In genomic region chr16:70590722-70591438, GRCh38 we compare ENCODE assay signal across 16 cellular contexts. TPM values are rescaled to one million over a fixed set of nuclear protein-coding genes. Genes with fewer than 3 reads are reported as not detected.
DNase-seq lines count a peak whose midpoint lies in the region; ATAC-seq, FAIRE-seq and TF ChIP-seq lines count a peak whose summit lies in the region.
"Had no signal": no experiment of that assay in that cellular context is flagged by ENCODE, and none has a peak within 500 bp of the region (broad histone marks: within the 10 kb centered on the region; RNA-seq: fewer than 3 reads in every experiment).

No MANE protein-coding gene starts in this region.

- H3K9me3 ChIP-seq in A549 (no peaks in the 10 kb centered on the region), HepG2 (ENCODE audit: low read length) (no peaks in the 10 kb centered on the region), spleen (no peaks in the 10 kb centered on the region), A673 (ENCODE audit: low read depth, low read length, poor library complexity, severe bottlenecking) (no peaks in the 10 kb centered on the region)

- in situ Hi-C loops in HepG2 (cut with HindIII; ENCODE audit: extremely low pct_ligation_motif_present, low pct_unique_long_range_greater_than_20kb), result no loop called here

- H3K4me2 ChIP-seq in A549, result no peak overlapping the region
- peak overlapping the region; percentile 45; the same call in 1 of the 2 replicates for H3K4me2 ChIP-seq in HepG2 (ENCODE audit: low read depth, low read length)

- BruUV-seq in HepG2 (replicated peaks; lab: Mats Ljungman, UMichigan), result no TSS peak
- no TSS peak for BruUV-seq in A673 (replicated peaks; lab: Mats Ljungman, UMichigan)

- CTCF ChIA-PET in A549 (lab: Yijun Ruan, JAX), result interaction anchor here (1.3 to 2.8 kb wide), 5 partner anchors 12 to 180 kb away, joined by 3 to 7 read pairs (median 4); no protein-coding TSS in a partner anchor
- CTCF ChIA-PET in HepG2 (lab: Yijun Ruan, JAX; ENCODE audit: low intra/inter-chr PET ratio, low total read pairs), result no interaction called here
- CTCF ChIA-PET in activated CD8-positive, alpha-beta T cell treated with anti-CD3 and anti-CD28 coated beads, Interleukin-2, amount 10 ng/mL, durations not matched to agents 7 days and 5 days (lab: Charles Lee), result no interaction called here
- CTCF ChIA-PET in A673 (lab: Charles Lee), result no interaction called here

- H3K36me3 Mint-ChIP-seq in activated CD8-positive, alpha-beta T cell treated with anti-CD3 and anti-CD28 coated beads, Interleukin-2, amount 10 ng/mL, durations not matched to agents 7 days and 5 days (ENCODE audit: low read depth), result no peaks in the 10 kb centered on the region

- H3K27ac Mint-ChIP-seq in activated CD8-positive, alpha-beta T cell treated with anti-CD3 and anti-CD28 coated beads, Interleukin-2, amount 10 ng/mL, durations not matched to agents 7 days and 5 days, result no peak overlapping the region
- H3K27ac Mint-ChIP-seq: progenitor cell of endocrine pancreas had no signal

- ATAC-seq in A549 (peak; percentile 23 to 43; a peak in 3 of 6 replicates), HepG2 (peak; percentile 24)
- ATAC-seq in activated CD8-positive, alpha-beta T cell treated with anti-CD3 and anti-CD28 coated beads, Interleukin-2, amount 10 ng/mL, durations not matched to agents 7 days and 5 days, result no peak

- DNase-seq in A549 (ENCODE audit: low read depth in 1 of 2, low spot score in 1 of 2), result no peak
- no peak for DNase-seq in HepG2 (ENCODE audit: low spot score)
- no peak for DNase-seq in spleen
- no peak for DNase-seq in NCI-H2227 treated with DMSO at 0.1 percent for 48 hours (lab: John Stamatoyannopoulos, UW)
- no peak for DNase-seq in activated CD8-positive, alpha-beta T cell treated with anti-CD3 and anti-CD28 coated beads, Interleukin-2, amount 10 ng/mL, durations not matched to agents 7 days and 5 days
- DNase-seq in 8988T, result no peak
- DNase-seq in A673 (ENCODE audit: low spot score), result no peak
- DNase-seq: activated CD8-positive, alpha-beta memory T cell treated with anti-CD3 and anti-CD28 coated beads for 24 hours; activated naive CD4-positive, alpha-beta T cell treated with Interleukin-2 at 50 U/mL for 16 hours; caudate nucleus; midbrain; MV-4-11 had no signal

- H3K27me3 ChIP-seq in HepG2 (ENCODE audit: control insufficient read depth in 1 of 2, insufficient read depth in 2 of 2, low read length in 2 of 2) (no peaks in the 10 kb centered on the region; a peak in 1 of 5 replicates), spleen (replicated peaks in 1 of 7) (no peaks in the 10 kb centered on the region), A673 (replicated peaks; ENCODE audit: insufficient read depth, low read depth, low read length, poor library complexity) (no peaks in the 10 kb centered on the region)

- peaks cover 3% of the 10 kb centered on the region for H3K27me3 Mint-ChIP-seq in activated CD8-positive, alpha-beta T cell treated with anti-CD3 and anti-CD28 coated beads, Interleukin-2, amount 10 ng/mL, durations not matched to agents 7 days and 5 days (ENCODE audit: low read depth)
- H3K27me3 Mint-ChIP-seq: progenitor cell of endocrine pancreas had no signal

- POLR2A ChIA-PET in A549 (lab: Yijun Ruan, JAX), result no interaction called here
- POLR2A ChIA-PET in HepG2 (lab: Yijun Ruan, JAX), result interaction anchor here (0.9 to 1.4 kb wide), 3 partner anchors 66 to 302 kb away, joined by 3 read pairs; partner anchors contain the start of gene AARS1
- POLR2A ChIA-PET in activated CD8-positive, alpha-beta T cell treated with anti-CD3 and anti-CD28 coated beads, Interleukin-2, amount 10 ng/mL, durations not matched to agents 7 days and 5 days (lab: Charles Lee), result no interaction called here
- POLR2A ChIA-PET in A673 (lab: Charles Lee; ENCODE audit: low non-redundant PET), result no interaction called here

- TF ChIP-seq CTCF in A549 (IDR thresholded peaks at IDR 0.05), result no peak
- TF ChIP-seq CTCF in HepG2 (CRISPR knock-in tag; IDR thresholded peaks at IDR 0.05), result no peak
- TF ChIP-seq CTCF in spleen (IDR thresholded peaks at IDR 0.05 in 8 of 11, conservative IDR thresholded peaks at IDR 0.05 in 3 of 11), result no peak
- no peak for TF ChIP-seq CTCF in A673 (conservative IDR thresholded peaks at IDR 0.05; ENCODE audit: low read depth, low read length)

- H3K36me3 ChIP-seq in HepG2 (replicated peaks in 1 of 2; ENCODE audit: control insufficient read depth in 1 of 2, insufficient read depth in 2 of 2, low read length in 2 of 2) (no peaks in the 10 kb centered on the region), spleen (peaks cover 0 to 3% (median 0%) of the 10 kb centered on the region in 6 donors), A673 (ENCODE audit: insufficient read depth, low read length, poor library complexity, severe bottlenecking) (no peaks in the 10 kb centered on the region)

- no peaks in the 10 kb centered on the region for H3K79me2 ChIP-seq in HepG2 (ENCODE audit: insufficient read depth, low read length)

- TF ChIP-seq POLR2A in A549 (IDR thresholded peaks at IDR 0.05; ENCODE audit: low read length), result no peak
- no peak for TF ChIP-seq POLR2A in HepG2 (IDR thresholded peaks at IDR 0.05; ENCODE audit: insufficient read depth in 1 of 2, low read depth in 2 of 2, low read length in 2 of 2)
- no peak for TF ChIP-seq POLR2A in spleen (IDR thresholded peaks at IDR 0.05)

- H4K20me1 ChIP-seq in HepG2 (ENCODE audit: insufficient read depth, low read length), result no peaks in the 10 kb centered on the region

- TF ChIP-seq RAD21 in A549 (conservative IDR thresholded peaks at IDR 0.05 in 1 of 2, IDR thresholded peaks at IDR 0.05 in 1 of 2) (no peak), HepG2 (CRISPR knock-in tag; IDR thresholded peaks at IDR 0.05) (no peak)

- FAIRE-seq in A549 (lab: Jason Lieb, UNC), result no peak
- FAIRE-seq in HepG2 (lab: Jason Lieb, UNC), result no peak
- FAIRE-seq: TTC549 had no signal

- H3K27ac ChIP-seq in A549 (peak overlapping the region in 1 of 2 experiments; percentile 67; a peak in 2 of 6 replicates), cingulate gyrus (ENCODE audit: low read depth, low read length) (peak overlapping the region; percentile 0), HepG2 (ENCODE audit: extremely low read length, insufficient read depth, low read length) (no peak overlapping the region), spleen (peak overlapping the region; percentile 63 to 87 (median 80)), A673 (ENCODE audit: low read depth, low read length, poor library complexity, severe bottlenecking) (no peak overlapping the region)
- H3K27ac ChIP-seq: SK-N-MC had no signal

- H3K4me1 ChIP-seq in A549 (peaks cover 14% of the 10 kb centered on the region), HepG2 (ENCODE audit: insufficient read depth, low read length) (peaks cover 31% of the 10 kb centered on the region), spleen (peaks cover 3 to 95% (median 25%) of the 10 kb centered on the region in 6 donors), A673 (ENCODE audit: insufficient read depth, low read length, poor library complexity, severe bottlenecking) (no peaks in the 10 kb centered on the region)

- H3K9ac ChIP-seq in HepG2 (ENCODE audit: insufficient read depth, low read depth, low read length), result no peak overlapping the region

- H3K4me3 ChIP-seq in A549 (no peak overlapping the region), HepG2 (replicated peaks in 1 of 3; ENCODE audit: insufficient read depth in 1 of 3, low read depth in 2 of 3, low read length in 3 of 3) (peak overlapping the region in 1 of 3 experiments; percentile 6; a peak in 1 of 6 replicates), spleen (peak overlapping the region in 6 of 8 donors; percentile 4 to 49 (median 32)), A673 (ENCODE audit: low read depth, low read length, poor library complexity, severe bottlenecking) (no peak overlapping the region)
- H3K4me3 ChIP-seq: SK-N-MC had no signal

- TF ChIP-seq EP300 in A549 (IDR thresholded peaks at IDR 0.05) (no peak), HepG2 (IDR thresholded peaks at IDR 0.05; ENCODE audit: low read depth in 2 of 2, low read length in 2 of 2) (no peak), HepG2 (CRISPR knock-in tag; IDR thresholded peaks at IDR 0.05; ENCODE audit: borderline replicate concordance) (no peak)

- 88% methylated on average over 17 of the region's 20 CpGs for WGBS in A549 (ENCODE audit: missing lambda C conversion rate)
- WGBS in HepG2 (ENCODE audit: low lambda C conversion rate), result 43% methylated on average over 13 of the region's 20 CpGs
- WGBS in spleen, 5 donors, result 59 to 75% (median 68%) methylated on average over 12 to 20 of the region's 20 CpGs

- H2AFZ ChIP-seq in HepG2 (ENCODE audit: low read length), result no peak overlapping the region

- intact Hi-C loops in HepG2 (cut with micrococcal nuclease; ENCODE audit: unreplicated experiment), result no loop called here
- intact Hi-C loops in spleen (cut with DNase I; ENCODE audit: low total_unique reads), result no loop called here
- intact Hi-C loops in A673 (cut with micrococcal nuclease; ENCODE audit: unreplicated experiment), result no loop called here

- no peaks in the 10 kb centered on the region for H3K4me1 Mint-ChIP-seq in activated CD8-positive, alpha-beta T cell treated with anti-CD3 and anti-CD28 coated beads, Interleukin-2, amount 10 ng/mL, durations not matched to agents 7 days and 5 days (ENCODE audit: low read depth)

- no peak overlapping the region for H3K4me3 Mint-ChIP-seq in activated CD8-positive, alpha-beta T cell treated with anti-CD3 and anti-CD28 coated beads, Interleukin-2, amount 10 ng/mL, durations not matched to agents 7 days and 5 days

- H3K9me3 Mint-ChIP-seq in activated CD8-positive, alpha-beta T cell treated with anti-CD3 and anti-CD28 coated beads, Interleukin-2, amount 10 ng/mL, durations not matched to agents 7 days and 5 days (ENCODE audit: insufficient read depth), result no peaks in the 10 kb centered on the region

RNA-seq across cellular contexts. Expression of gene IL34, which starts 55.5 kb away (rescaled TPM):
- polyA plus RNA-seq in A549 (2011; rRNA removed) (0.12 and 0.25 TPM in 2 replicates), A549 (2017; fragmentation: RNase III; extraction: RNeasy Plus Mini Kit Qiagen cat#74134 plus additional on column Dnase treatment) (0.29 to 0.89 TPM (median 0.40 TPM) in 3 replicates), HepG2 (2011; rRNA removed) (1.3 and 1.6 TPM in 2 replicates), spleen (10 to 100 TPM; 20.3 to 82.3 (median 21.3) TPM)
- 0.73 and 1.2 TPM in 2 replicates for polyA plus RNA-seq in A549 (2012; cell fraction: cytosol; rRNA removed)
- 0.94 and 1.5 TPM in 2 replicates for polyA plus RNA-seq in A549 (2012; cell fraction: nucleus; rRNA removed)
- polyA minus RNA-seq in A549 (2011; rRNA and poly(A)+ RNA removed), result 0.41 TPM in 1 of 2 replicates, not detected in the other
- total RNA-seq in HepG2 (2016; rRNA removed; fragmentation: Illumina TruSeq; extraction: Trizol) (1.2 and 1.4 TPM in 2 replicates), spleen (100 to 1,000 TPM in 5 of 7 donors, 10 to 100 TPM in 2; 48.2 to 258 (median 197) TPM), A673 (2021) (not detected in 2 replicates)
- 1.0 and 1.6 TPM in 2 replicates for total RNA-seq in HepG2 (2016; cell fraction: cytosol; rRNA removed; fragmentation: Illumina TruSeq; extraction: Trizol; ENCODE audit: low read depth)
- 1.2 and 1.3 TPM in 2 replicates for total RNA-seq in HepG2 (2016; cell fraction: insoluble cytoplasmic fraction; rRNA removed; fragmentation: Illumina TruSeq; extraction: Trizol)
- 1.8 and 2.4 TPM in 2 replicates for total RNA-seq in HepG2 (2016; cell fraction: membrane; rRNA removed; fragmentation: Illumina TruSeq; extraction: Trizol)
- total RNA-seq in HepG2 (2016; cell fraction: nucleus; rRNA removed; fragmentation: Illumina TruSeq; extraction: Trizol), result 0.31 and 0.40 TPM in 2 replicates
- 1.1 and 2.2 TPM in 2 replicates for polyA plus RNA-seq in HepG2 (2011; cell fraction: cytosol; rRNA removed)
- 0.83 and 1.9 TPM in 2 replicates for polyA plus RNA-seq in HepG2 (2011; cell fraction: nucleus; rRNA removed)
- 0.83 TPM in 2 replicates for polyA plus RNA-seq in HepG2 (2012)
- polyA plus RNA-seq in HepG2 (2016; cell fraction: cytosol; fragmentation: Illumina TruSeq; extraction: Trizol; ENCODE audit: low read depth), result 1.3 and 2.1 TPM in 2 replicates
- polyA plus RNA-seq in HepG2 (2016; cell fraction: insoluble cytoplasmic fraction; fragmentation: Illumina TruSeq; extraction: Trizol; ENCODE audit: low read depth), result 0.84 and 0.90 TPM in 2 replicates
- 1.2 and 1.6 TPM in 2 replicates for polyA plus RNA-seq in HepG2 (2016; cell fraction: membrane; fragmentation: Illumina TruSeq; extraction: Trizol; ENCODE audit: low read depth)
- 0.96 and 1.1 TPM in 2 replicates for polyA plus RNA-seq in HepG2 (2016; cell fraction: nucleus; fragmentation: Illumina TruSeq; extraction: Trizol; ENCODE audit: insufficient read depth, low read depth)
- polyA minus RNA-seq in HepG2 (2011; rRNA and poly(A)+ RNA removed; ENCODE audit: low replicate concordance), result 1.0 TPM in 1 of 2 replicates, not detected in the other
- polyA minus RNA-seq in HepG2 (2011; cell fraction: cytosol; rRNA and poly(A)+ RNA removed), result 0.35 TPM in 1 of 2 replicates, not detected in the other
- polyA minus RNA-seq in HepG2 (2011; cell fraction: nucleus; rRNA and poly(A)+ RNA removed), result 0.50 and 1.5 TPM in 2 replicates
- under 1 TPM; 0.13 to 0.42 TPM for total RNA-seq in activated CD8-positive, alpha-beta T cell treated with anti-CD3 and anti-CD28 coated beads, Interleukin-2, amount 10 ng/mL, durations not matched to agents 7 days and 5 days
- total RNA-seq: progenitor cell of endocrine pancreas had no signal

Comparison
In these comparisons a context has a peak if more than half of its experiments do, and no peak if none do; other contexts are left out.
1. H3K27ac ChIP-seq: peak in cingulate gyrus (single experiment) and spleen (8 of 8); none in HepG2 (single experiment) and A673 (single experiment).
2. H3K4me3 ChIP-seq: peak in spleen (6 of 8); none in A549 (single experiment) and A673 (single experiment).
3. RNA of gene IL34, which starts 55.5 kb away (total RNA-seq): 48.2 to 258 TPM in spleen; 0.31 to 2.4 TPM in HepG2, 0.13 to 0.42 TPM in activated CD8-positive, alpha-beta T cell treated with anti-CD3 and anti-CD28 coated beads, Interleukin-2, amount 10 ng/mL, durations not matched to agents 7 days and 5 days and not detected in A673; every median in the first group is over 10 times any median in the second.
4. Of the 38 proteins assayed by ChIP-seq in both HepG2 and A549: peak only in HepG2: PHF8; only in A549: none; in both: none; in neither: 37.